Comparison of ENCODE assay signal across 8 cellular contexts in genomic region chr18:77108001-77108692, GRCh38. TPM values are rescaled to one million over a fixed set of nuclear protein-coding genes. Genes with fewer than 3 reads are reported as not detected.
DNase-seq lines count a peak whose midpoint lies in the region; ATAC-seq and TF ChIP-seq lines count a peak whose summit lies in the region.

No MANE protein-coding gene starts in this region.

- intact Hi-C loops in Calu3 (cut with micrococcal nuclease; ENCODE audit: unreplicated experiment), result no loop called here

- H3K23ac ChIP-seq in mesendoderm (ENCODE audit: low read length), result no peak overlapping the region

- H3K9me3 Mint-ChIP-seq in IgD-negative memory B cell (no peaks in the 10 kb centered on the region), Calu3 (ENCODE audit: low read depth, unreplicated experiment) (no peaks in the 10 kb centered on the region)
- H3K9me3 Mint-ChIP-seq in activated naive CD4-positive, alpha-beta T cell treated with anti-CD3 and anti-CD28 coated beads, Interleukin-2, amount 50 U/mL, for 24 hours, result peaks cover 9% of the 10 kb centered on the region

- no peak overlapping the region for H3K56ac ChIP-seq in mesendoderm (ENCODE audit: low read length)

- ATAC-seq in GM21381 (IDR thresholded peaks at IDR 0.05; ENCODE audit: unreplicated experiment), result peak; percentile 43

- H2AK5ac ChIP-seq in mesendoderm (ENCODE audit: low read length), result no peak overlapping the region

- peak overlapping the region; percentile 65 to 97 (median 85) for H3K27ac Mint-ChIP-seq in IgD-negative memory B cell
- peak overlapping the region; percentile 93 for H3K27ac Mint-ChIP-seq in activated naive CD4-positive, alpha-beta T cell treated with anti-CD3 and anti-CD28 coated beads, Interleukin-2, amount 50 U/mL, for 24 hours
- no peak overlapping the region for H3K27ac Mint-ChIP-seq in Calu3 (ENCODE audit: unreplicated experiment)

- no peak overlapping the region for H2BK15ac ChIP-seq in mesendoderm (replicated peaks; ENCODE audit: low read depth)

- no peaks in the 10 kb centered on the region for H3K79me1 ChIP-seq in mesendoderm (ENCODE audit: low read length)

- H3K27ac ChIP-seq in mesendoderm (ENCODE audit: low read depth, low read length), result no peak overlapping the region

- no peak overlapping the region for H3K4ac ChIP-seq in mesendoderm (ENCODE audit: low read depth, low read length)

- no peaks in the 10 kb centered on the region for H3K79me2 ChIP-seq in mesendoderm (ENCODE audit: control insufficient read depth, insufficient read depth, low read length)

- no peaks in the 10 kb centered on the region for H3K36me3 ChIP-seq in mesendoderm (ENCODE audit: control insufficient read depth, insufficient read depth, low read length)

- H3K4me2 ChIP-seq in mesendoderm (ENCODE audit: low read length), result no peak overlapping the region

- in situ Hi-C loops in G401 (cut with HindIII; ENCODE audit: low sequenced_read_pairs), result no loop called here

- TF ChIP-seq CTCF in Calu3 (IDR thresholded peaks at IDR 0.05; ENCODE audit: unreplicated experiment), result no peak

- H3K27me3 ChIP-seq in mesendoderm (ENCODE audit: insufficient read depth, low read length, poor library complexity), result no peaks in the 10 kb centered on the region

- peak; percentile 10 for DNase-seq in G401 (ENCODE audit: low spot score)
- peak; percentile 98 for DNase-seq in iris pigment epithelial cell (ENCODE audit: low read depth)
- DNase-seq in stimulated activated naive CD4-positive, alpha-beta T cell treated with Interleukin-2 at 50 U/mL for 16 hours (lab: John Stamatoyannopoulos, UW), result peak; percentile 52
- no peak for DNase-seq in mesendoderm
- DNase-seq in Calu3, result no peak

- H3K27me3 Mint-ChIP-seq in IgD-negative memory B cell (no peaks in the 10 kb centered on the region), Calu3 (ENCODE audit: unreplicated experiment) (no peaks in the 10 kb centered on the region)
- H3K27me3 Mint-ChIP-seq in activated naive CD4-positive, alpha-beta T cell treated with anti-CD3 and anti-CD28 coated beads, Interleukin-2, amount 50 U/mL, for 24 hours, result no peaks in the 10 kb centered on the region

- H2BK5ac ChIP-seq in mesendoderm (ENCODE audit: low read length), result no peak overlapping the region

- no peak overlapping the region for H3K4me3 ChIP-seq in mesendoderm (ENCODE audit: low read length)

- H3K4me1 Mint-ChIP-seq in IgD-negative memory B cell, result peaks cover 40 to 52% (median 50%) of the 10 kb centered on the region in 3 donors
- H3K4me1 Mint-ChIP-seq in activated naive CD4-positive, alpha-beta T cell treated with anti-CD3 and anti-CD28 coated beads, Interleukin-2, amount 50 U/mL, for 24 hours, result peaks cover 94% of the 10 kb centered on the region
- H3K4me1 Mint-ChIP-seq in Calu3 (ENCODE audit: low read depth, unreplicated experiment), result peaks cover 84% of the 10 kb centered on the region

- no TSS peak for BruUV-seq in Calu3 (replicated peaks; lab: Mats Ljungman, UMichigan)

- H3K36me3 Mint-ChIP-seq in IgD-negative memory B cell (no peaks in the 10 kb centered on the region), Calu3 (ENCODE audit: insufficient read depth, unreplicated experiment) (peaks cover 88% of the 10 kb centered on the region)
- H3K36me3 Mint-ChIP-seq in activated naive CD4-positive, alpha-beta T cell treated with anti-CD3 and anti-CD28 coated beads, Interleukin-2, amount 50 U/mL, for 24 hours, result peaks cover 15% of the 10 kb centered on the region

- WGBS in mesendoderm (ENCODE audit: extremely low coverage, insufficient coverage, low lambda C conversion rate), result no CpG with 5 or more reads among the region's 13 CpGs

- no peak overlapping the region for H4K5ac ChIP-seq in mesendoderm (ENCODE audit: low read length)

- no peak overlapping the region for H3K9ac ChIP-seq in mesendoderm (ENCODE audit: low read length)

- peak overlapping the region; percentile 18 to 82 (median 51) for H3K4me3 Mint-ChIP-seq in IgD-negative memory B cell
- peak overlapping the region; percentile 63 for H3K4me3 Mint-ChIP-seq in activated naive CD4-positive, alpha-beta T cell treated with anti-CD3 and anti-CD28 coated beads, Interleukin-2, amount 50 U/mL, for 24 hours
- H3K4me3 Mint-ChIP-seq in Calu3 (ENCODE audit: low read depth, unreplicated experiment), result no peak overlapping the region

- H3K4me1 ChIP-seq in mesendoderm (ENCODE audit: control insufficient read depth, low read depth, low read length), result no peaks in the 10 kb centered on the region

- CTCF ChIA-PET in Calu3 (lab: Charles Lee), result no interaction called here

- no peak overlapping the region for H3K18ac ChIP-seq in mesendoderm (ENCODE audit: low read length)

- no peak overlapping the region for H2BK120ac ChIP-seq in mesendoderm (ENCODE audit: low read depth, low read length)

- no peak overlapping the region for H4K8ac ChIP-seq in mesendoderm (ENCODE audit: low read depth, low read length)

RNA-seq across cellular contexts. Expression of gene MBP, which starts 24.4 kb away (rescaled TPM):
- 1.3 and 3.4 TPM in 2 replicates for total RNA-seq in G401 (2014; rRNA removed; shearing (Covaris generic))
- polyA plus RNA-seq in IgD-negative memory B cell, result 89.4 TPM
- polyA plus RNA-seq in mesendoderm (2013, experiment 1 of 2), result 5.9 TPM
- 6.3 TPM for polyA plus RNA-seq in mesendoderm (2013, experiment 2 of 2)
- 221 and 257 TPM in 2 replicates for total RNA-seq in Calu3 (2022)

Comparison
In these comparisons a context has a peak if more than half of its experiments do, and no peak if none do; other contexts are left out.
1. DNase-seq: peak in G401 (single experiment), iris pigment epithelial cell (single experiment) and stimulated activated naive CD4-positive, alpha-beta T cell treated with Interleukin-2 at 50 U/mL for 16 hours (single experiment); none in mesendoderm (single experiment) and Calu3 (single experiment).
2. RNA of gene MBP, which starts 24.4 kb away (total RNA-seq): 221 to 257 TPM in Calu3; 1.3 to 3.4 TPM in G401; every median in the first group is over 10 times any median in the second.